In the genomic region with DNA sequence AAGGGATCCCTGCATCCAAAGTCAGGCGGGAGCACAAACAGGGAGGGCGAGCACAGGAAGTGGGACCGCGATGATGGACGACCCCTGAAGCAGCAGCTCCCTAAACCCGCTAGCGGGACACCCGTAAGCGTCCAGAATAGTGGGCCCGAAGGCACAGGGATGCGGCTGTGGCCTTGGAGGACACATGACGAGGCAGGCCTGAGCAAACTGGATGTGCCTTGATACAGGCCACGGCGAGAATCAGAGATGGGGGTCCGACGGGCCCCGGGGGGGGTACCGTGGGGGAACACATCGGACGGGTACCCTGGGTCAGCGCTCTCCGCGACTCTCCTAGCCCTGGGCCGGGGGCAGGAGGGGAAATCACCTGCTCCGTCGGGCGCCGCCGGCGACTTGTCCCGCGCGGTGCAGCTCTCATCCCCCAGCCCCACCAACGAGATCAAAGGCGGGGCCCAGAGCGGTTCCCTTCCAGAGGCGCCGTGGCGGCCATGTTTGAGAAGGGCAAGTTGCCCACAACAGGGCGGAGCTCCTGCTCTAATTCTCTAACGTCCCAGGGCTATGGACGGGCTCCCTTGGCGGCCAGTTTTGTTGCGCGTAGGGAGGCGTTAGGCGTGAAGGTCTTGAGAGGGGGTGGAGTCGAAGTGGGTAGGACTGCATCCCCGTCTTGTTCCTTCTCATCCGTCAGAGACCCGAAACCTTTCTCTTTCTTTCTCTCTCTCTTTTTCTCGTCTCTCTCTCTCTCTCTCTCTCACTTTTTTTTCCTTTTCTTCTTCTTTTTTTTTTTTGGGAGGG, we compare ENCODE assay signal across 8 cellular contexts. TPM values are rescaled to one million over a fixed set of nuclear protein-coding genes. Genes with fewer than 3 reads are reported as not detected.
DNase-seq lines count a peak whose midpoint lies in the region; ATAC-seq and TF ChIP-seq lines count a peak whose summit lies in the region.

A gene with protein sequence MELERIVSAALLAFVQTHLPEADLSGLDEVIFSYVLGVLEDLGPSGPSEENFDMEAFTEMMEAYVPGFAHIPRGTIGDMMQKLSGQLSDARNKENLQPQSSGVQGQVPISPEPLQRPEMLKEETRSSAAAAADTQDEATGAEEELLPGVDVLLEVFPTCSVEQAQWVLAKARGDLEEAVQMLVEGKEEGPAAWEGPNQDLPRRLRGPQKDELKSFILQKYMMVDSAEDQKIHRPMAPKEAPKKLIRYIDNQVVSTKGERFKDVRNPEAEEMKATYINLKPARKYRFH (minus strand): TSS at position 413 of the 789 bp plus-strand sequence. CDS start 7,386 bp downstream, outside the sequence.

- peak within 1 kb of the TSS; percentile 86 for H3K27ac ChIP-seq in C4-2B
- peak within 1 kb of the TSS; percentile 69 to 84 for H3K27ac ChIP-seq in left lung

- peaks cover 13 to 43% of the 10 kb centered on the region in 2 donors for H3K4me1 ChIP-seq in left lung

- peak; percentile 84 for ATAC-seq in GM19372 (IDR thresholded peaks at IDR 0.05; ENCODE audit: low read depth, unreplicated experiment)
- peak; percentile 73 for ATAC-seq in HG03558 (IDR thresholded peaks at IDR 0.05; ENCODE audit: extremely low read depth, unreplicated experiment)
- peak; percentile 91 for ATAC-seq in left lung

- H3K36me3 ChIP-seq in left lung: no peaks in the 10 kb centered on the region

- peak within 1 kb of the TSS; percentile 88 for H3K4me3 ChIP-seq in left lung

- DNase-seq in NCI-H748 treated with DMSO at 0.1 percent for 48 hours (lab: John Stamatoyannopoulos, UW) (peak; percentile 89), dedifferentiated amniotic fluid mesenchymal stem cell (ENCODE audit: extremely low spot score) (peak; percentile 96), left lung (peak; percentile 97 to 99)
- DNase-seq in activated CD4-positive, alpha-beta T cell treated with anti-CD3 and anti-CD28 coated beads, Interleukin-2, amount 50 U/mL, for 24 hours (ENCODE audit: low read depth in 1 of 2, low spot score in 1 of 2): peak; percentile 93 to 97
- DNase-seq in stimulated activated CD4-positive, alpha-beta T cell treated with anti-CD3 and anti-CD28 coated beads, Interleukin-2, amount 100 ng/mL, for 48 hours: peak; percentile 99

- TF ChIP-seq CTCF in C4-2B (conservative IDR thresholded peaks at IDR 0.05) (no peak), left lung (IDR thresholded peaks at IDR 0.05) (no peak)

- no peaks in the 10 kb centered on the region for H3K9me3 ChIP-seq in left lung

- H3K27me3 ChIP-seq in left lung: no peaks in the 10 kb centered on the region

- intact Hi-C loops in left lung (cut with DNase I): loop anchor here in 1 of 2 donors (5.0 kb wide), 1 partner anchor 45 kb away; no protein-coding TSS in a partner anchor

RNA-seq across cellular contexts. Expression of the gene that starts here (rescaled TPM):
- total RNA-seq in left lung: 10 to 100 TPM; 47.0 to 48.2 TPM

Comparison
In these comparisons a context has a peak if more than half of its experiments do, and no peak if none do; other contexts are left out.
1. Peak in every context shown above with its lines: DNase-seq, ATAC-seq, H3K4me3 ChIP-seq and H3K27ac ChIP-seq.